8 cellular contexts compared by ENCODE assay signal in genomic region chr20:38471987-38472512, GRCh38. TPM values are rescaled to one million over a fixed set of nuclear protein-coding genes. Genes with fewer than 3 reads are reported as not detected.
DNase-seq lines count a peak whose midpoint lies in the region; ATAC-seq and TF ChIP-seq lines count a peak whose summit lies in the region.

No MANE protein-coding gene starts in this region.

- peak overlapping the region; percentile 77 for H3K27ac ChIP-seq in substantia nigra (ENCODE audit: low read depth, low read length, poor library complexity, severe bottlenecking)

- POLR2A ChIA-PET in activated CD8-positive, alpha-beta T cell treated with anti-CD3 and anti-CD28 coated beads for 36 hours (lab: Charles Lee), result interaction anchor here (1.0 to 5.6 kb wide), 7 partner anchors 15 to 58 kb away, joined by 3 to 47 read pairs (median 3); partner anchors contain the start of gene SNHG17

- peak overlapping the region; percentile 82 for H3K27ac Mint-ChIP-seq in activated CD8-positive, alpha-beta T cell treated with anti-CD3 and anti-CD28 coated beads for 36 hours

- intact Hi-C loops in activated CD8-positive, alpha-beta T cell treated with anti-CD3 and anti-CD28 coated beads for 36 hours (cut with micrococcal nuclease), result loop anchor here (2.0 kb wide), 1 partner anchor 37 kb away; the partner anchor contains the start of gene SNHG17

- no peaks in the 10 kb centered on the region for H3K27me3 Mint-ChIP-seq in activated CD8-positive, alpha-beta T cell treated with anti-CD3 and anti-CD28 coated beads for 36 hours

- H3K4me1 Mint-ChIP-seq in activated CD8-positive, alpha-beta T cell treated with anti-CD3 and anti-CD28 coated beads for 36 hours (ENCODE audit: low read depth), result peaks cover 39% of the 10 kb centered on the region

- CTCF ChIA-PET in activated CD8-positive, alpha-beta T cell treated with anti-CD3 and anti-CD28 coated beads for 36 hours (lab: Charles Lee), result interaction anchor here (0.9 to 3.9 kb wide), 9 partner anchors 16 to 93 kb away, joined by 3 to 35 read pairs (median 5); partner anchors contain the start of gene SNHG17

- no peaks in the 10 kb centered on the region for H3K9me3 ChIP-seq in iPS-18c (ENCODE audit: control insufficient read depth, insufficient read depth, low read length)

- peak overlapping the region; percentile 80 for H3K4me3 Mint-ChIP-seq in activated CD8-positive, alpha-beta T cell treated with anti-CD3 and anti-CD28 coated beads for 36 hours

- peaks cover 4% of the 10 kb centered on the region for H3K36me3 Mint-ChIP-seq in activated CD8-positive, alpha-beta T cell treated with anti-CD3 and anti-CD28 coated beads for 36 hours (ENCODE audit: low read depth)

- DNase-seq in activated CD4-positive, CD25-positive, alpha-beta regulatory T cell (lab: John Stamatoyannopoulos, UW), result no peak
- no peak for DNase-seq in activated CD8-positive, alpha-beta T cell treated with anti-CD3 and anti-CD28 coated beads for 36 hours
- DNase-seq in substantia nigra (lab: John Stamatoyannopoulos, UW) (no peak), G401 (ENCODE audit: low spot score) (no peak), NCI-H146 (lab: John Stamatoyannopoulos, UW) (no peak)

- TF ChIP-seq CTCF in activated CD8-positive, alpha-beta T cell treated with anti-CD3 and anti-CD28 coated beads for 36 hours (IDR thresholded peaks at IDR 0.05), result peak; percentile 56

- peak overlapping the region; percentile 73 for H3K4me3 ChIP-seq in iPS-18c (ENCODE audit: insufficient read depth, low read depth, low read length)

- in situ Hi-C loops in G401 (cut with HindIII; ENCODE audit: low sequenced_read_pairs), result no loop called here

- no peaks in the 10 kb centered on the region for H3K9me3 Mint-ChIP-seq in activated CD8-positive, alpha-beta T cell treated with anti-CD3 and anti-CD28 coated beads for 36 hours

- ATAC-seq in activated CD4-positive, CD25-positive, alpha-beta regulatory T cell treated with anti-CD3 and anti-CD28 coated beads, Interleukin-2, amount 50 U/mL, for 24 hours, result peak; percentile 2 to 3
- ATAC-seq in activated CD8-positive, alpha-beta T cell treated with anti-CD3 and anti-CD28 coated beads for 36 hours, result peak; percentile 5
- no peak for ATAC-seq in GM21367 (IDR thresholded peaks at IDR 0.05; ENCODE audit: unreplicated experiment)

RNA-seq across cellular contexts. Expression of gene RALGAPB, which starts 0.6 kb away (rescaled TPM):
- 10 to 100 TPM; 19.8 to 21.3 TPM for total RNA-seq in activated CD8-positive, alpha-beta T cell treated with anti-CD3 and anti-CD28 coated beads for 36 hours
- 4.9 and 8.7 TPM in 2 replicates for total RNA-seq in G401 (2014; rRNA removed; shearing (Covaris generic))

RNA-seq across cellular contexts. Expression of gene SNHG17, which starts 36.9 kb away (rescaled TPM):
- total RNA-seq in activated CD8-positive, alpha-beta T cell treated with anti-CD3 and anti-CD28 coated beads for 36 hours, result 100 to 1,000 TPM; 154 to 159 TPM
- 64.7 and 97.1 TPM in 2 replicates for total RNA-seq in G401 (2014; rRNA removed; shearing (Covaris generic))
